1 cellular context compared by ENCODE assay signal in the genomic region with DNA sequence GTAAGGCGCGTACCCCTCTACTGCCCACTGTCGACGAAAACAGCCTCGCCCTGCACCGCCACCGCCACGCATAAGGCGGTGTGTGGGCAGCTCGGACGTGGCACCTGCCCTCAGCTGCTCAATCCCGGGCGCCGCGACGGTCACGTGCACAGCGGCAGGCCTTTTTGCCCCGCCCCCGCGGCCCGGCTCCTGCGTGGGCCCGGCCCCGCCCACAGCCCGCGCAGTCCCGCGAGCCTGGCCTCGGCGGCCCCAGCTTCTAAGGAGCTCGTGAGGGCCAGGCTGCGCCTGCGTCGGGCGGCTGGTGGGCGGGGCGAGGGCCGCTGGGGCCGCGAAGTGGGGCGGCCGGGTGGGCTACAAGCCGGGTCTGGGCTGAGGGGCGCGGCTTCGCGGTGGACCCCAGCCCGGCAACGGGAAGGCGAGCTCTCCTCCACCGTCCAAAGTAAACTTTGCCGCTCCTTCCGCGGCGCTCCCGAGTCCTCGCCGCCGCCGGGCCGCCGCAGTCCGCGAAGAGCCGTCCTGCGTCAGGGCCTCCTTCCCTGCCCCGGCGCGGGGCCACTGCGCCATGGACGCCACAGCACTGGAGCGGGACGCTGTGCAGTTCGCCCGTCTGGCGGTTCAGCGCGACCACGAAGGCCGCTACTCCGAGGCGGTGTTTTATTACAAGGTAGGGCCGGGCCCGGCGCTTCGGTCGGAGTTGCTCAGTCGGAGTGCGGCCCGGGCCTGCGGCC.
TF ChIP-seq lines count a peak whose summit lies in the region.

A gene (plus strand): TSS at position 313 of the 728 bp plus-strand sequence. CDS start 250 bp downstream, at position 563.

TF ChIP-seq in HepG2, 621 proteins besides CTCF, POLR2A, EP300 and RAD21 (continued from another document and continues in another):
- TF ChIP-seq, protein P1, sequence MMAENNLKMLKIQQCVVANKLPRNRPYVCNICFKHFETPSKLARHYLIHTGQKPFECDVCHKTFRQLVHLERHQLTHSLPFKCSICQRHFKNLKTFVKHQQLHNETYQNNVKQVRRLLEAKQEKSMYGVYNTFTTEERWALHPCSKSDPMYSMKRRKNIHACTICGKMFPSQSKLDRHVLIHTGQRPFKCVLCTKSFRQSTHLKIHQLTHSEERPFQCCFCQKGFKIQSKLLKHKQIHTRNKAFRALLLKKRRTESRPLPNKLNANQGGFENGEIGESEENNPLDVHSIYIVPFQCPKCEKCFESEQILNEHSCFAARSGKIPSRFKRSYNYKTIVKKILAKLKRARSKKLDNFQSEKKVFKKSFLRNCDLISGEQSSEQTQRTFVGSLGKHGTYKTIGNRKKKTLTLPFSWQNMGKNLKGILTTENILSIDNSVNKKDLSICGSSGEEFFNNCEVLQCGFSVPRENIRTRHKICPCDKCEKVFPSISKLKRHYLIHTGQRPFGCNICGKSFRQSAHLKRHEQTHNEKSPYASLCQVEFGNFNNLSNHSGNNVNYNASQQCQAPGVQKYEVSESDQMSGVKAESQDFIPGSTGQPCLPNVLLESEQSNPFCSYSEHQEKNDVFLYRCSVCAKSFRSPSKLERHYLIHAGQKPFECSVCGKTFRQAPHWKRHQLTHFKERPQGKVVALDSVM (CRISPR knock-in tag; IDR thresholded peaks at IDR 0.05) = peak; percentile 66; the same call in 1 of the 2 replicates
- no peak; the same call in 1 of the 2 replicates for TF ChIP-seq ZFP90 (CRISPR knock-in tag; IDR thresholded peaks at IDR 0.05; ENCODE audit: borderline replicate concordance)
- no peak for TF ChIP-seq HNF4A (CRISPR knock-in tag; IDR thresholded peaks at IDR 0.05)
- TF ChIP-seq ZFP37 (CRISPR knock-in tag; IDR thresholded peaks at IDR 0.05; ENCODE audit: borderline replicate concordance) = no peak; the same call in 1 of the 2 replicates
- TF ChIP-seq, protein P2, sequence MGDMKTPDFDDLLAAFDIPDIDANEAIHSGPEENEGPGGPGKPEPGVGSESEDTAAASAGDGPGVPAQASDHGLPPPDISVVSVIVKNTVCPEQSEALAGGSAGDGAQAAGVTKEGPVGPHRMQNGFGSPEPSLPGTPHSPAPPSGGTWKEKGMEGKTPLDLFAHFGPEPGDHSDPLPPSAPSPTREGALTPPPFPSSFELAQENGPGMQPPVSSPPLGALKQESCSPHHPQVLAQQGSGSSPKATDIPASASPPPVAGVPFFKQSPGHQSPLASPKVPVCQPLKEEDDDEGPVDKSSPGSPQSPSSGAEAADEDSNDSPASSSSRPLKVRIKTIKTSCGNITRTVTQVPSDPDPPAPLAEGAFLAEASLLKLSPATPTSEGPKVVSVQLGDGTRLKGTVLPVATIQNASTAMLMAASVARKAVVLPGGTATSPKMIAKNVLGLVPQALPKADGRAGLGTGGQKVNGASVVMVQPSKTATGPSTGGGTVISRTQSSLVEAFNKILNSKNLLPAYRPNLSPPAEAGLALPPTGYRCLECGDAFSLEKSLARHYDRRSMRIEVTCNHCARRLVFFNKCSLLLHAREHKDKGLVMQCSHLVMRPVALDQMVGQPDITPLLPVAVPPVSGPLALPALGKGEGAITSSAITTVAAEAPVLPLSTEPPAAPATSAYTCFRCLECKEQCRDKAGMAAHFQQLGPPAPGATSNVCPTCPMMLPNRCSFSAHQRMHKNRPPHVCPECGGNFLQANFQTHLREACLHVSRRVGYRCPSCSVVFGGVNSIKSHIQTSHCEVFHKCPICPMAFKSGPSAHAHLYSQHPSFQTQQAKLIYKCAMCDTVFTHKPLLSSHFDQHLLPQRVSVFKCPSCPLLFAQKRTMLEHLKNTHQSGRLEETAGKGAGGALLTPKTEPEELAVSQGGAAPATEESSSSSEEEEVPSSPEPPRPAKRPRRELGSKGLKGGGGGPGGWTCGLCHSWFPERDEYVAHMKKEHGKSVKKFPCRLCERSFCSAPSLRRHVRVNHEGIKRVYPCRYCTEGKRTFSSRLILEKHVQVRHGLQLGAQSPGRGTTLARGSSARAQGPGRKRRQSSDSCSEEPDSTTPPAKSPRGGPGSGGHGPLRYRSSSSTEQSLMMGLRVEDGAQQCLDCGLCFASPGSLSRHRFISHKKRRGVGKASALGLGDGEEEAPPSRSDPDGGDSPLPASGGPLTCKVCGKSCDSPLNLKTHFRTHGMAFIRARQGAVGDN (CRISPR knock-in tag; IDR thresholded peaks at IDR 0.05) = peak; percentile 94
- no peak for TF ChIP-seq ATF7 (IDR thresholded peaks at IDR 0.05)
- no peak for TF ChIP-seq ATF7 (CRISPR knock-in tag; IDR thresholded peaks at IDR 0.05)
- no peak for TF ChIP-seq ZNF10 (CRISPR knock-in tag; IDR thresholded peaks at IDR 0.05; ENCODE audit: borderline replicate concordance, low read depth)
- no peak for TF ChIP-seq SOX13 (IDR thresholded peaks at IDR 0.05)
- TF ChIP-seq SOX13 (CRISPR knock-in tag; conservative IDR thresholded peaks at IDR 0.05 in 1 of 2, IDR thresholded peaks at IDR 0.05 in 1 of 2) = peak in 1 of 2 experiments; percentile 48; a peak in 1 of 4 replicates
- TF ChIP-seq ZNF317 (CRISPR knock-in tag; IDR thresholded peaks at IDR 0.05) = no peak; the same call in 1 of the 2 replicates
- TF ChIP-seq EHMT2 (IDR thresholded peaks at IDR 0.05; ENCODE audit: borderline replicate concordance, low read depth, low read length) = no peak
- TF ChIP-seq DMAP1 (CRISPR knock-in tag; IDR thresholded peaks at IDR 0.05) = peak; percentile 85
- TF ChIP-seq JUN (CRISPR knock-in tag; IDR thresholded peaks at IDR 0.05) = peak; percentile 63
- TF ChIP-seq, protein P3, sequence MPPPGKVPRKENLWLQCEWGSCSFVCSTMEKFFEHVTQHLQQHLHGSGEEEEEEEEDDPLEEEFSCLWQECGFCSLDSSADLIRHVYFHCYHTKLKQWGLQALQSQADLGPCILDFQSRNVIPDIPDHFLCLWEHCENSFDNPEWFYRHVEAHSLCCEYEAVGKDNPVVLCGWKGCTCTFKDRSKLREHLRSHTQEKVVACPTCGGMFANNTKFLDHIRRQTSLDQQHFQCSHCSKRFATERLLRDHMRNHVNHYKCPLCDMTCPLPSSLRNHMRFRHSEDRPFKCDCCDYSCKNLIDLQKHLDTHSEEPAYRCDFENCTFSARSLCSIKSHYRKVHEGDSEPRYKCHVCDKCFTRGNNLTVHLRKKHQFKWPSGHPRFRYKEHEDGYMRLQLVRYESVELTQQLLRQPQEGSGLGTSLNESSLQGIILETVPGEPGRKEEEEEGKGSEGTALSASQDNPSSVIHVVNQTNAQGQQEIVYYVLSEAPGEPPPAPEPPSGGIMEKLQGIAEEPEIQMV (CRISPR knock-in tag; IDR thresholded peaks at IDR 0.05; ENCODE audit: low read depth) = peak; percentile 90
- TF ChIP-seq ZNF781 (CRISPR knock-in tag; IDR thresholded peaks at IDR 0.05; ENCODE audit: borderline replicate concordance, not compliant biosample characterization) = no peak
- TF ChIP-seq SETDB1 (CRISPR knock-in tag; IDR thresholded peaks at IDR 0.05; ENCODE audit: borderline replicate concordance) = no peak
- TF ChIP-seq ARNT (IDR thresholded peaks at IDR 0.05) = no peak
- TF ChIP-seq SMARCE1 (IDR thresholded peaks at IDR 0.05; ENCODE audit: borderline replicate concordance) = no peak
- peak; percentile 54; the same call in 1 of the 2 replicates for TF ChIP-seq BRD4 (CRISPR knock-in tag; IDR thresholded peaks at IDR 0.05)
- TF ChIP-seq TEAD3 (CRISPR knock-in tag; optimal IDR thresholded peaks at IDR 0.05; ENCODE audit: borderline replicate concordance) = peak; percentile 72
- TF ChIP-seq, protein P4, sequence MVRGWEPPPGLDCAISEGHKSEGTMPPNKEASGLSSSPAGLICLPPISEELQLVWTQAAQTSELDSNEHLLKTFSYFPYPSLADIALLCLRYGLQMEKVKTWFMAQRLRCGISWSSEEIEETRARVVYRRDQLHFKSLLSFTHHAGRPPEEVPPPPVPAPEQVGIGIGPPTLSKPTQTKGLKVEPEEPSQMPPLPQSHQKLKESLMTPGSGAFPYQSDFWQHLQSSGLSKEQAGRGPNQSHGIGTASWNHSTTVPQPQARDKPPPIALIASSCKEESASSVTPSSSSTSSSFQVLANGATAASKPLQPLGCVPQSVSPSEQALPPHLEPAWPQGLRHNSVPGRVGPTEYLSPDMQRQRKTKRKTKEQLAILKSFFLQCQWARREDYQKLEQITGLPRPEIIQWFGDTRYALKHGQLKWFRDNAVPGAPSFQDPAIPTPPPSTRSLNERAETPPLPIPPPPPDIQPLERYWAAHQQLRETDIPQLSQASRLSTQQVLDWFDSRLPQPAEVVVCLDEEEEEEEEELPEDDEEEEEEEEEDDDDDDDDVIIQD (CRISPR knock-in tag; IDR thresholded peaks at IDR 0.05; ENCODE audit: low read depth) = 0 out of 2 replicates have a peak, but pooled peaks have one; percentile 14
- TF ChIP-seq, protein P5, sequence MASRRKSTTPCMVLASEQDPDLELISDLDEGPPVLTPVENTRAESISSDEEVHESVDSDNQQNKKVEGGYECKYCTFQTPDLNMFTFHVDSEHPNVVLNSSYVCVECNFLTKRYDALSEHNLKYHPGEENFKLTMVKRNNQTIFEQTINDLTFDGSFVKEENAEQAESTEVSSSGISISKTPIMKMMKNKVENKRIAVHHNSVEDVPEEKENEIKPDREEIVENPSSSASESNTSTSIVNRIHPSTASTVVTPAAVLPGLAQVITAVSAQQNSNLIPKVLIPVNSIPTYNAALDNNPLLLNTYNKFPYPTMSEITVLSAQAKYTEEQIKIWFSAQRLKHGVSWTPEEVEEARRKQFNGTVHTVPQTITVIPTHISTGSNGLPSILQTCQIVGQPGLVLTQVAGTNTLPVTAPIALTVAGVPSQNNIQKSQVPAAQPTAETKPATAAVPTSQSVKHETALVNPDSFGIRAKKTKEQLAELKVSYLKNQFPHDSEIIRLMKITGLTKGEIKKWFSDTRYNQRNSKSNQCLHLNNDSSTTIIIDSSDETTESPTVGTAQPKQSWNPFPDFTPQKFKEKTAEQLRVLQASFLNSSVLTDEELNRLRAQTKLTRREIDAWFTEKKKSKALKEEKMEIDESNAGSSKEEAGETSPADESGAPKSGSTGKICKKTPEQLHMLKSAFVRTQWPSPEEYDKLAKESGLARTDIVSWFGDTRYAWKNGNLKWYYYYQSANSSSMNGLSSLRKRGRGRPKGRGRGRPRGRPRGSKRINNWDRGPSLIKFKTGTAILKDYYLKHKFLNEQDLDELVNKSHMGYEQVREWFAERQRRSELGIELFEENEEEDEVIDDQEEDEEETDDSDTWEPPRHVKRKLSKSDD (CRISPR knock-in tag; IDR thresholded peaks at IDR 0.05; ENCODE audit: low read depth) = peak; percentile 68
- TF ChIP-seq, protein P6, sequence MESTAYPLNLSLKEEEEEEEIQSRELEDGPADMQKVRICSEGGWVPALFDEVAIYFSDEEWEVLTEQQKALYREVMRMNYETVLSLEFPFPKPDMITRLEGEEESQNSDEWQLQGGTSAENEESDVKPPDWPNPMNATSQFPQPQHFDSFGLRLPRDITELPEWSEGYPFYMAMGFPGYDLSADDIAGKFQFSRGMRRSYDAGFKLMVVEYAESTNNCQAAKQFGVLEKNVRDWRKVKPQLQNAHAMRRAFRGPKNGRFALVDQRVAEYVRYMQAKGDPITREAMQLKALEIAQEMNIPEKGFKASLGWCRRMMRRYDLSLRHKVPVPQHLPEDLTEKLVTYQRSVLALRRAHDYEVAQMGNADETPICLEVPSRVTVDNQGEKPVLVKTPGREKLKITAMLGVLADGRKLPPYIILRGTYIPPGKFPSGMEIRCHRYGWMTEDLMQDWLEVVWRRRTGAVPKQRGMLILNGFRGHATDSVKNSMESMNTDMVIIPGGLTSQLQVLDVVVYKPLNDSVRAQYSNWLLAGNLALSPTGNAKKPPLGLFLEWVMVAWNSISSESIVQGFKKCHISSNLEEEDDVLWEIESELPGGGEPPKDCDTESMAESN (CRISPR knock-in tag; conservative IDR thresholded peaks at IDR 0.05) = peak; percentile 93
- peak; percentile 70 for TF ChIP-seq KMT2B (CRISPR knock-in tag; IDR thresholded peaks at IDR 0.05)
- TF ChIP-seq, protein P7, sequence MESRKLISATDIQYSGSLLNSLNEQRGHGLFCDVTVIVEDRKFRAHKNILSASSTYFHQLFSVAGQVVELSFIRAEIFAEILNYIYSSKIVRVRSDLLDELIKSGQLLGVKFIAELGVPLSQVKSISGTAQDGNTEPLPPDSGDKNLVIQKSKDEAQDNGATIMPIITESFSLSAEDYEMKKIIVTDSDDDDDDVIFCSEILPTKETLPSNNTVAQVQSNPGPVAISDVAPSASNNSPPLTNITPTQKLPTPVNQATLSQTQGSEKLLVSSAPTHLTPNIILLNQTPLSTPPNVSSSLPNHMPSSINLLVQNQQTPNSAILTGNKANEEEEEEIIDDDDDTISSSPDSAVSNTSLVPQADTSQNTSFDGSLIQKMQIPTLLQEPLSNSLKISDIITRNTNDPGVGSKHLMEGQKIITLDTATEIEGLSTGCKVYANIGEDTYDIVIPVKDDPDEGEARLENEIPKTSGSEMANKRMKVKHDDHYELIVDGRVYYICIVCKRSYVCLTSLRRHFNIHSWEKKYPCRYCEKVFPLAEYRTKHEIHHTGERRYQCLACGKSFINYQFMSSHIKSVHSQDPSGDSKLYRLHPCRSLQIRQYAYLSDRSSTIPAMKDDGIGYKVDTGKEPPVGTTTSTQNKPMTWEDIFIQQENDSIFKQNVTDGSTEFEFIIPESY (CRISPR knock-in tag; IDR thresholded peaks at IDR 0.05) = peak; percentile 37; the same call in 1 of the 2 replicates
- 0 out of 2 replicates have a peak, but pooled peaks have one; percentile 72 for TF ChIP-seq ZNF678 (CRISPR knock-in tag; IDR thresholded peaks at IDR 0.05)
- peak; percentile 82; the same call in 1 of the 2 replicates for TF ChIP-seq ZNF160 (CRISPR knock-in tag; IDR thresholded peaks at IDR 0.05)
- no peak for TF ChIP-seq ZNF75D (CRISPR knock-in tag; IDR thresholded peaks at IDR 0.05; ENCODE audit: borderline replicate concordance)
- no peak for TF ChIP-seq ZNF816 (CRISPR knock-in tag; IDR thresholded peaks at IDR 0.05; ENCODE audit: borderline replicate concordance)
- peak; percentile 48; the same call in 1 of the 2 replicates for TF ChIP-seq ZNF12 (CRISPR knock-in tag; IDR thresholded peaks at IDR 0.05)
- TF ChIP-seq, protein P8, sequence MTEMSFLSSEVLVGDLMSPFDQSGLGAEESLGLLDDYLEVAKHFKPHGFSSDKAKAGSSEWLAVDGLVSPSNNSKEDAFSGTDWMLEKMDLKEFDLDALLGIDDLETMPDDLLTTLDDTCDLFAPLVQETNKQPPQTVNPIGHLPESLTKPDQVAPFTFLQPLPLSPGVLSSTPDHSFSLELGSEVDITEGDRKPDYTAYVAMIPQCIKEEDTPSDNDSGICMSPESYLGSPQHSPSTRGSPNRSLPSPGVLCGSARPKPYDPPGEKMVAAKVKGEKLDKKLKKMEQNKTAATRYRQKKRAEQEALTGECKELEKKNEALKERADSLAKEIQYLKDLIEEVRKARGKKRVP (CRISPR knock-in tag; IDR thresholded peaks at IDR 0.05) = no peak
- 0 out of 2 replicates have a peak, but pooled peaks have one; percentile 50 for TF ChIP-seq GTF3A (CRISPR knock-in tag; conservative IDR thresholded peaks at IDR 0.05)
- TF ChIP-seq, protein P9, sequence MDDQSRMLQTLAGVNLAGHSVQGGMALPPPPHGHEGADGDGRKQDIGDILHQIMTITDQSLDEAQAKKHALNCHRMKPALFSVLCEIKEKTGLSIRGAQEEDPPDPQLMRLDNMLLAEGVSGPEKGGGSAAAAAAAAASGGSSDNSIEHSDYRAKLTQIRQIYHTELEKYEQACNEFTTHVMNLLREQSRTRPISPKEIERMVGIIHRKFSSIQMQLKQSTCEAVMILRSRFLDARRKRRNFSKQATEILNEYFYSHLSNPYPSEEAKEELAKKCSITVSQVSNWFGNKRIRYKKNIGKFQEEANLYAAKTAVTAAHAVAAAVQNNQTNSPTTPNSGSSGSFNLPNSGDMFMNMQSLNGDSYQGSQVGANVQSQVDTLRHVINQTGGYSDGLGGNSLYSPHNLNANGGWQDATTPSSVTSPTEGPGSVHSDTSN (CRISPR knock-in tag; IDR thresholded peaks at IDR 0.05; ENCODE audit: borderline replicate concordance) = no peak; the same call in 1 of the 2 replicates
- TF ChIP-seq ZNF3 (CRISPR knock-in tag; IDR thresholded peaks at IDR 0.05) = no peak
